ENCODE assay signal across 34 cellular contexts in genomic region chr7:102819151-102819550, GRCh38.
"Had no signal": no experiment of that assay in that cellular context is flagged by ENCODE, and none has a peak within 500 bp of the region (broad histone marks: within the 10 kb centered on the region; RNA-seq: fewer than 3 reads in every experiment).

No MANE protein-coding gene starts in this region.

- H3K27me3 Mint-ChIP-seq: activated B cell treated with CpG ODN at 0.5 μM for 24 hours; dendritic cell treated with granulocyte-macrophage colony-stimulating factor and Interleukin-4, amounts not matched to agents 40 ng/mL and 50 ng/mL, for 4 days; naive thymus-derived CD4-positive, alpha-beta T cell; stimulated activated memory B cell treated with anti-CD40 and anti-IgM and Interleukin-4, amounts not matched to agents 10 μg/mL and 1 μg/mL and 100 μg/mL, for 72 hours; stimulated activated naive CD8-positive, alpha-beta T cell treated with anti-CD3 and anti-CD28 coated beads, Interleukin-15, amount 100 ng/mL, for 72 hours had no signal

- H3K36me3 ChIP-seq: breast epithelium, pancreas, prostate gland, thyroid gland, upper lobe of left lung, vagina had no signal

- H3K9me3 ChIP-seq: breast epithelium, gastroesophageal sphincter, pancreas, prostate gland, sigmoid colon, thyroid gland, upper lobe of left lung, vagina had no signal

- DNase-seq: activated B cell treated with CpG ODN at 0.5 μM for 24 hours; activated CD4-positive, alpha-beta T cell treated with anti-CD3 and anti-CD28 coated beads, Interleukin-2, amount 50 U/mL, for 1 hour; activated CD8-positive, alpha-beta memory T cell treated with anti-CD3 and anti-CD28 coated beads, Interleukin-2, amount 10 ng/mL, durations not matched to agents 7 days and 5 days; activated CD8-positive, alpha-beta T cell treated with anti-CD3 and anti-CD28 coated beads, Interleukin-2, amount 10 ng/mL, durations not matched to agents 7 days and 5 days; activated naive CD4-positive, alpha-beta T cell; activated T-cell treated with anti-CD3 and anti-CD28 coated beads, Interleukin-2, amount 50 U/mL, for 48 hours; central memory CD4-positive, alpha-beta T cell; effector CD4-positive, alpha-beta T cell; head of caudate nucleus; hippocampal formation; left colon; midbrain; naive thymus-derived CD4-positive, alpha-beta T cell; nucleus accumbens; pancreas; sigmoid colon; small intestine; stimulated activated CD4-positive, alpha-beta T cell treated with anti-CD3 and anti-CD28 coated beads, Interleukin-1b, Interleukin-23, amount 100 ng/mL, for 48 hours; stimulated activated CD4-positive, alpha-beta T cell treated with anti-CD3 and anti-CD28 coated beads, Interleukin-4, amount 100 ng/mL, for 4 hours; stimulated activated CD8-positive, alpha-beta memory T cell treated with anti-CD3 and anti-CD28 coated beads, Interleukin-4, amount 100 ng/mL, for 48 hours; stimulated activated naive CD8-positive, alpha-beta T cell treated with anti-CD3 and anti-CD28 coated beads, Interleukin-15, amount 100 ng/mL, for 72 hours; thyroid gland; upper lobe of left lung had no signal

- FAIRE-seq: keratinocyte, pancreas, small intestine had no signal

- H3K4me3 ChIP-seq: breast epithelium, gastroesophageal sphincter, pancreas, prostate gland, sigmoid colon, thyroid gland, upper lobe of left lung, vagina had no signal

- H3K27ac ChIP-seq: breast epithelium, epithelial cell of prostate, gastroesophageal sphincter, pancreas, prostate gland, sigmoid colon, thyroid gland, upper lobe of left lung, vagina had no signal

- H3K9me3 Mint-ChIP-seq: activated B cell treated with CpG ODN at 0.5 μM for 24 hours; activated naive CD4-positive, alpha-beta T cell treated with anti-CD3 and anti-CD28 coated beads, Interleukin-2, amount 50 U/mL, for 72 hours; activated T-helper 2 cell treated with anti-CD3 and anti-CD28 coated beads, Interferon-gamma antibody, Interleukin-2, Interleukin-4, amounts not matched to agents 10 μg/mL and 5 μg/mL and 100 μg/mL, durations not matched to agents 14 hours and 24 hours and 36 hours; dendritic cell treated with granulocyte-macrophage colony-stimulating factor and Interleukin-4, amounts not matched to agents 40 ng/mL and 50 ng/mL, for 4 days; naive thymus-derived CD4-positive, alpha-beta T cell; neural crest cell; stimulated activated memory B cell treated with anti-CD40 and anti-IgM and Interleukin-4, amounts not matched to agents 10 μg/mL and 1 μg/mL and 100 μg/mL, for 72 hours; stimulated activated naive CD8-positive, alpha-beta T cell treated with anti-CD3 and anti-CD28 coated beads, Interleukin-15, amount 100 ng/mL, for 72 hours had no signal

- H3K4me1 Mint-ChIP-seq: activated B cell treated with CpG ODN at 0.5 μM for 24 hours; stimulated activated memory B cell treated with anti-CD40 and anti-IgM and Interleukin-4, amounts not matched to agents 10 μg/mL and 1 μg/mL and 100 μg/mL, for 72 hours had no signal

- H3K27me3 ChIP-seq: breast epithelium, gastroesophageal sphincter, pancreas, sigmoid colon, thyroid gland, upper lobe of left lung, vagina had no signal

- H3K4me1 ChIP-seq: breast epithelium, gastroesophageal sphincter, prostate gland, sigmoid colon, thyroid gland, vagina had no signal

- ATAC-seq: activated CD8-positive, alpha-beta memory T cell treated with anti-CD3 and anti-CD28 coated beads, Interleukin-2, amount 10 ng/mL, durations not matched to agents 7 days and 5 days; activated CD8-positive, alpha-beta T cell treated with anti-CD3 and anti-CD28 coated beads, Interleukin-2, amount 10 ng/mL, durations not matched to agents 7 days and 5 days; activated naive CD4-positive, alpha-beta T cell treated with anti-CD3 and anti-CD28 coated beads, Interleukin-2, amount 50 U/mL, for 72 hours; gastroesophageal sphincter; left colon; naive thymus-derived CD4-positive, alpha-beta T cell; stimulated activated memory B cell treated with anti-CD40 and anti-IgM and Interleukin-4, amounts not matched to agents 10 μg/mL and 1 μg/mL and 100 μg/mL, for 72 hours; stimulated activated naive CD8-positive, alpha-beta T cell treated with anti-CD3 and anti-CD28 coated beads, Interleukin-15, amount 100 ng/mL, for 72 hours had no signal

- H3K36me3 Mint-ChIP-seq: activated naive CD4-positive, alpha-beta T cell treated with anti-CD3 and anti-CD28 coated beads, Interleukin-2, amount 50 U/mL, for 72 hours had no signal

- H3K4me3 Mint-ChIP-seq: activated B cell treated with CpG ODN at 0.5 μM for 24 hours; activated CD8-positive, alpha-beta memory T cell treated with anti-CD3 and anti-CD28 coated beads, Interleukin-2, amount 10 ng/mL, durations not matched to agents 7 days and 5 days; activated CD8-positive, alpha-beta T cell treated with anti-CD3 and anti-CD28 coated beads, Interleukin-2, amount 10 ng/mL, durations not matched to agents 7 days and 5 days; dendritic cell treated with granulocyte-macrophage colony-stimulating factor and Interleukin-4, amounts not matched to agents 40 ng/mL and 50 ng/mL, for 4 days; naive thymus-derived CD4-positive, alpha-beta T cell; neural crest cell; stimulated activated memory B cell treated with anti-CD40 and anti-IgM and Interleukin-4, amounts not matched to agents 10 μg/mL and 1 μg/mL and 100 μg/mL, for 72 hours; stimulated activated naive CD8-positive, alpha-beta T cell treated with anti-CD3 and anti-CD28 coated beads, Interleukin-15, amount 100 ng/mL, for 72 hours had no signal

- H3K27ac Mint-ChIP-seq: activated B cell treated with CpG ODN at 0.5 μM for 24 hours; activated CD8-positive, alpha-beta memory T cell treated with anti-CD3 and anti-CD28 coated beads, Interleukin-2, amount 10 ng/mL, durations not matched to agents 7 days and 5 days; activated CD8-positive, alpha-beta T cell treated with anti-CD3 and anti-CD28 coated beads, Interleukin-2, amount 10 ng/mL, durations not matched to agents 7 days and 5 days; activated naive CD4-positive, alpha-beta T cell treated with anti-CD3 and anti-CD28 coated beads, Interleukin-2, amount 50 U/mL, for 72 hours; activated T-helper 2 cell treated with anti-CD3 and anti-CD28 coated beads, Interferon-gamma antibody, Interleukin-2, Interleukin-4, amounts not matched to agents 10 μg/mL and 5 μg/mL and 100 μg/mL, durations not matched to agents 14 hours and 24 hours and 36 hours; dendritic cell treated with granulocyte-macrophage colony-stimulating factor and Interleukin-4, amounts not matched to agents 40 ng/mL and 50 ng/mL, for 4 days; naive thymus-derived CD4-positive, alpha-beta T cell; stimulated activated memory B cell treated with anti-CD40 and anti-IgM and Interleukin-4, amounts not matched to agents 10 μg/mL and 1 μg/mL and 100 μg/mL, for 72 hours; stimulated activated naive CD8-positive, alpha-beta T cell treated with anti-CD3 and anti-CD28 coated beads, Interleukin-15, amount 100 ng/mL, for 72 hours had no signal
